ENCODE assay signal across 25 cellular contexts in the genomic region with DNA sequence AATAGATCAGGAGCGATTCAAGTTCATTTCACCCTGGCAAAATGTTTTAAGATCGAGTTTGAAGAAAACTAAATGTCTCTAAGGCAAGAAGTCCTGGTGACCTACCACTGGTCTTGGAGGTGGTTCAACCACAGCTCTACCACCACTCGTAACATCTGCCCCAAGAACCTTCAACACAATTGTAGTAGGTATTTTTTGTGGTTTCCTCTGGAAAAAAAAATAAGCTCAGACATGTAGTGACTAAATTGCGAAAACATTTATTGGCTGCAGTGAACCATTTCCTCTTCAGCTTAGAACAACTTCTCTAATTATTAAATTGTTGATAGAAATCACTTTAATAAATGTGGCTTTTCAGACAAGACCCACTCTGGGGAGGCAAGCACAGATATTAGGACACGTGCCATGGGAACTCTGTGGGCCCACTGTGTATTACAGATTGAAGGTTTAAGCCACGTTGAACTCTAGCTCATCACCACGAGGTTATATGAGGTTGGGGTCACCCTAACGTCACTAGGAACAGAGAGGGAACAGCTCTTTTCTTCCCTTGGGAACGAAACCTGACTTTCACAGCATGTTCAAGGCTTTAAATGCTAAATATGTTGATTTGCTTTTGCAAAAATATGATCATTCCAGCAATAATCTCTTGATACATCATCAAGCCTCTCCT.
DNase-seq lines count a peak whose midpoint lies in the region; FAIRE-seq and TF ChIP-seq lines count a peak whose summit lies in the region.
"Had no signal": no experiment of that assay in that cellular context is flagged by ENCODE, and none has a peak within 500 bp of the region (broad histone marks: within the 10 kb centered on the region; RNA-seq: fewer than 3 reads in every experiment).

No MANE protein-coding gene starts in this region.

- no peaks in the 10 kb centered on the region for H3K27me3 ChIP-seq in sigmoid colon
- H3K27me3 ChIP-seq: neural progenitor cell, upper lobe of left lung had no signal

- no peaks in the 10 kb centered on the region for H3K9me3 Mint-ChIP-seq in activated T-cell treated with anti-CD3 and anti-CD28 coated beads, Interleukin-2, amount 50 U/mL, for 24 hours
- H3K9me3 Mint-ChIP-seq: CD8-positive, alpha-beta memory T cell; stimulated activated effector memory CD8-positive, alpha-beta T cell treated with anti-CD3 and anti-CD28 coated beads, Interleukin-12 subunit alpha, Interleukin-12 subunit beta, amount 100 ng/mL, for 72 hours had no signal

- intact Hi-C loops in sigmoid colon (cut with DNase I): no loop called here

- no peak for TF ChIP-seq CTCF in sigmoid colon (IDR thresholded peaks at IDR 0.05)

- no peak overlapping the region for H3K4me3 ChIP-seq in sigmoid colon
- H3K4me3 ChIP-seq: neural progenitor cell, upper lobe of left lung had no signal

- H3K36me3 ChIP-seq in sigmoid colon: no peaks in the 10 kb centered on the region
- H3K36me3 ChIP-seq: neural progenitor cell, upper lobe of left lung had no signal

- peak; percentile 2 for DNase-seq in activated T-cell treated with anti-CD3 and anti-CD28 coated beads, Interleukin-2, amount 50 U/mL, for 24 hours
- DNase-seq in activated T-cell treated with anti-CD3 and anti-CD28 coated beads, Interleukin-2, amount 50 U/mL, for 48 hours: no peak
- DNase-seq in Kasumi-1 (lab: John Stamatoyannopoulos, UW) (peak; percentile 54 to 57), astrocyte of the hippocampus (ENCODE audit: low read depth, low spot score) (peak; percentile 39), sigmoid colon (peak; percentile 18), GM12891 (ENCODE audit: insufficient read length, low spot score) (no peak), HT-29 (ENCODE audit: low spot score) (no peak), NCI-H524 treated with DMSO at 0.1 percent for 48 hours (lab: John Stamatoyannopoulos, UW) (no peak)
- DNase-seq: activated CD4-positive, alpha-beta T cell treated with anti-CD3 and anti-CD28 coated beads, Interleukin-2, amount 50 U/mL, for 48 hours; activated naive CD8-positive, alpha-beta T cell treated with anti-CD3 and anti-CD28 coated beads, Interleukin-2, amount 10 ng/mL, durations not matched to agents 7 days and 5 days; activated T-cell treated with anti-CD3 and anti-CD28 coated beads, Interleukin-2, amount 50 U/mL, for 72 hours; CD8-positive, alpha-beta memory T cell; dermis blood vessel endothelial cell; DMS79 treated with DMSO at 0.1 percent for 48 hours; left colon; NCI-H1417; NCI-H82; RPMI8226; T-helper 1 cell; upper lobe of left lung had no signal

- WGBS in sigmoid colon, 2 donors: 52 to 81% methylated on average over 9 of the region's 9 CpGs

- H3K36me3 Mint-ChIP-seq in activated T-cell treated with anti-CD3 and anti-CD28 coated beads, Interleukin-2, amount 50 U/mL, for 24 hours (ENCODE audit: low read depth): no peaks in the 10 kb centered on the region
- H3K36me3 Mint-ChIP-seq: activated naive CD8-positive, alpha-beta T cell treated with anti-CD3 and anti-CD28 coated beads, Interleukin-2, amount 10 ng/mL, durations not matched to agents 7 days and 5 days; CD8-positive, alpha-beta memory T cell; IgD-negative memory B cell; neural progenitor cell had no signal

- TF ChIP-seq EP300 in sigmoid colon (IDR thresholded peaks at IDR 0.05): no peak

- peaks cover 17% of the 10 kb centered on the region for H3K4me1 Mint-ChIP-seq in activated T-cell treated with anti-CD3 and anti-CD28 coated beads, Interleukin-2, amount 50 U/mL, for 24 hours (ENCODE audit: low read depth)

- no peak for FAIRE-seq in GM12891 (lab: Jason Lieb, UNC)
- FAIRE-seq: frontal cortex, H54 had no signal

- H3K27ac ChIP-seq in sigmoid colon: no peak overlapping the region
- H3K27ac ChIP-seq: neural progenitor cell, upper lobe of left lung had no signal

- H3K4me3 Mint-ChIP-seq in activated T-cell treated with anti-CD3 and anti-CD28 coated beads, Interleukin-2, amount 50 U/mL, for 24 hours: no peak overlapping the region
- H3K4me3 Mint-ChIP-seq: activated naive CD8-positive, alpha-beta T cell treated with anti-CD3 and anti-CD28 coated beads, Interleukin-2, amount 10 ng/mL, durations not matched to agents 7 days and 5 days; activated T-cell treated with anti-CD3 and anti-CD28 coated beads, Interleukin-2, amount 50 U/mL, for 72 hours; IgD-negative memory B cell; neural progenitor cell; stimulated activated effector memory CD8-positive, alpha-beta T cell treated with anti-CD3 and anti-CD28 coated beads, Interleukin-12 subunit alpha, Interleukin-12 subunit beta, amount 100 ng/mL, for 72 hours had no signal

- H3K27ac Mint-ChIP-seq in activated T-cell treated with anti-CD3 and anti-CD28 coated beads, Interleukin-2, amount 50 U/mL, for 24 hours: no peak overlapping the region
- H3K27ac Mint-ChIP-seq: activated naive CD8-positive, alpha-beta T cell treated with anti-CD3 and anti-CD28 coated beads, Interleukin-2, amount 10 ng/mL, durations not matched to agents 7 days and 5 days; activated T-cell treated with anti-CD3 and anti-CD28 coated beads, Interleukin-2, amount 50 U/mL, for 72 hours; CD8-positive, alpha-beta memory T cell; stimulated activated effector memory CD8-positive, alpha-beta T cell treated with anti-CD3 and anti-CD28 coated beads, Interleukin-12 subunit alpha, Interleukin-12 subunit beta, amount 100 ng/mL, for 72 hours had no signal

- no peaks in the 10 kb centered on the region for H3K4me1 ChIP-seq in sigmoid colon

- H3K9me3 ChIP-seq in sigmoid colon: no peaks in the 10 kb centered on the region
- H3K9me3 ChIP-seq: upper lobe of left lung had no signal

- TF ChIP-seq POLR2A in sigmoid colon (IDR thresholded peaks at IDR 0.05) (no peak), GM12891 (IDR thresholded peaks at IDR 0.05; ENCODE audit: low read depth, low read length) (no peak)

- peaks cover 17% of the 10 kb centered on the region for H3K27me3 Mint-ChIP-seq in activated T-cell treated with anti-CD3 and anti-CD28 coated beads, Interleukin-2, amount 50 U/mL, for 24 hours

TF ChIP-seq in GM12891, 5 proteins besides CTCF, POLR2A, EP300 and RAD21:
- TF ChIP-seq POU2F2 (IDR thresholded peaks at IDR 0.05; ENCODE audit: low read depth, low read length) (no peak), TAF1 (IDR thresholded peaks at IDR 0.05; ENCODE audit: low read depth, low read length) (no peak), PAX5 (IDR thresholded peaks at IDR 0.05; ENCODE audit: insufficient read depth, low read length, severe bottlenecking) (no peak), POLR2AphosphoS5 (IDR thresholded peaks at IDR 0.05; ENCODE audit: low read depth, low read length) (no peak), SPI1 (IDR thresholded peaks at IDR 0.05; ENCODE audit: low read depth, low read length) (no peak)

Comparison
In these comparisons a context has a peak if more than half of its experiments do, and no peak if none do; other contexts are left out.
1. DNase-seq: peak in activated T-cell treated with anti-CD3 and anti-CD28 coated beads, Interleukin-2, amount 50 U/mL, for 24 hours (single experiment), Kasumi-1 (2 of 2), astrocyte of the hippocampus (single experiment) and sigmoid colon (single experiment); none in activated T-cell treated with anti-CD3 and anti-CD28 coated beads, Interleukin-2, amount 50 U/mL, for 48 hours (0 of 2), GM12891 (single experiment), HT-29 (single experiment) and NCI-H524 treated with DMSO at 0.1 percent for 48 hours (single experiment).